8 cellular contexts compared by ENCODE assay signal in genomic region chr18:11955299-11956029, GRCh38. TPM values are rescaled to one million over a fixed set of nuclear protein-coding genes. Genes with fewer than 3 reads are reported as not detected.
DNase-seq lines count a peak whose midpoint lies in the region; ATAC-seq and TF ChIP-seq lines count a peak whose summit lies in the region.

No MANE protein-coding gene starts in this region.

- peak; percentile 47 for ATAC-seq in WTC11

- H3K9me3 Mint-ChIP-seq in WTC11 = peaks cover 15% of the 10 kb centered on the region
- peaks cover 14% of the 10 kb centered on the region for H3K9me3 Mint-ChIP-seq in activated T-cell treated with anti-CD3 and anti-CD28 coated beads, Interleukin-2, amount 50 U/mL, for 24 hours

- H3K36me3 ChIP-seq in hepatocyte (replicated peaks; ENCODE audit: insufficient read depth, low read depth) = no peaks in the 10 kb centered on the region
- H3K36me3 ChIP-seq in thyroid gland = no peaks in the 10 kb centered on the region

- intact Hi-C loops in thyroid gland (cut with DNase I) = no loop called here

- H3K4me2 ChIP-seq in hepatocyte = peak overlapping the region; percentile 14

- CTCF ChIA-PET in WTC11 (lab: Charles Lee) = interaction anchor here (1.2 to 1.3 kb wide), 2 partner anchors 17 to 40 kb away, joined by 3 to 5 read pairs; no protein-coding TSS in a partner anchor

- no peak for TF ChIP-seq CTCF in WTC11 (IDR thresholded peaks at IDR 0.05)
- no peak for TF ChIP-seq CTCF in hepatocyte (IDR thresholded peaks at IDR 0.05; ENCODE audit: poor library complexity)
- no peak for TF ChIP-seq CTCF in thyroid gland (IDR thresholded peaks at IDR 0.05)

- H3K9me3 ChIP-seq in hepatocyte (ENCODE audit: low read depth) = no peaks in the 10 kb centered on the region
- no peaks in the 10 kb centered on the region for H3K9me3 ChIP-seq in thyroid gland

- no peaks in the 10 kb centered on the region; the same call in 1 of the 2 replicates for H3K27me3 Mint-ChIP-seq in WTC11 (ENCODE audit: low read depth)
- H3K27me3 Mint-ChIP-seq in activated T-cell treated with anti-CD3 and anti-CD28 coated beads, Interleukin-2, amount 50 U/mL, for 24 hours = no peaks in the 10 kb centered on the region

- H2AFZ ChIP-seq in hepatocyte = peak overlapping the region; percentile 18

- TF ChIP-seq POLR2A in thyroid gland (IDR thresholded peaks at IDR 0.05) = no peak

- H3K4me3 Mint-ChIP-seq in WTC11 = no peak overlapping the region
- no peak overlapping the region for H3K4me3 Mint-ChIP-seq in activated T-cell treated with anti-CD3 and anti-CD28 coated beads, Interleukin-2, amount 50 U/mL, for 24 hours

- 28% methylated on average over 8 of the region's 8 CpGs for WGBS in hepatocyte (ENCODE audit: low lambda C conversion rate, missing lambda C conversion rate)
- 44 to 52% methylated on average over 8 of the region's 8 CpGs for WGBS in thyroid gland, 2 donors

- H3K79me2 ChIP-seq in hepatocyte = no peaks in the 10 kb centered on the region

- peaks cover 28% of the 10 kb centered on the region for H3K4me1 Mint-ChIP-seq in WTC11
- H3K4me1 Mint-ChIP-seq in activated T-cell treated with anti-CD3 and anti-CD28 coated beads, Interleukin-2, amount 50 U/mL, for 24 hours (ENCODE audit: low read depth) = peaks cover 5% of the 10 kb centered on the region

- no peaks in the 10 kb centered on the region for H3K9me2 ChIP-seq in hepatocyte (replicated peaks; ENCODE audit: insufficient read depth)

- peak; percentile 58 for DNase-seq in NCI-H2029 (lab: John Stamatoyannopoulos, UW)
- no peak for DNase-seq in NCI-H2029 treated with DMSO at 0.1 percent for 48 hours (lab: John Stamatoyannopoulos, UW)
- no peak for DNase-seq in WTC11 (ENCODE audit: low spot score)
- peak; percentile 88 for DNase-seq in hepatocyte (ENCODE audit: low spot score)
- peak; percentile 60 to 74 for DNase-seq in thyroid gland
- DNase-seq in OCI-M2 (lab: John Stamatoyannopoulos, UW; ENCODE audit: unreplicated experiment) = no peak
- no peak for DNase-seq in activated T-cell treated with anti-CD3 and anti-CD28 coated beads, Interleukin-2, amount 50 U/mL, for 24 hours
- no peak for DNase-seq in NCI-H2081 treated with DMSO at 0.1 percent for 48 hours (lab: John Stamatoyannopoulos, UW)

- no peaks in the 10 kb centered on the region for H3K27me3 ChIP-seq in hepatocyte
- no peaks in the 10 kb centered on the region for H3K27me3 ChIP-seq in thyroid gland

- H4K20me1 ChIP-seq in hepatocyte (ENCODE audit: insufficient read depth, poor library complexity, severe bottlenecking) = no peaks in the 10 kb centered on the region

- H3K4me3 ChIP-seq in hepatocyte (no peak overlapping the region), thyroid gland (replicated peaks in 1 of 3) (no peak overlapping the region)

- peaks cover 15% of the 10 kb centered on the region for H3K36me3 Mint-ChIP-seq in WTC11
- no peaks in the 10 kb centered on the region for H3K36me3 Mint-ChIP-seq in activated T-cell treated with anti-CD3 and anti-CD28 coated beads, Interleukin-2, amount 50 U/mL, for 24 hours (ENCODE audit: low read depth)

- peaks cover 46% of the 10 kb centered on the region for H3K4me1 ChIP-seq in hepatocyte (ENCODE audit: insufficient read depth)
- H3K4me1 ChIP-seq in thyroid gland = peaks cover 7 to 12% of the 10 kb centered on the region in 2 donors

- POLR2A ChIA-PET in WTC11 (lab: Charles Lee) = no interaction called here

- peak overlapping the region; percentile 98 for H3K27ac ChIP-seq in hepatocyte
- H3K27ac ChIP-seq in thyroid gland = peak overlapping the region in 2 of 3 donors; percentile 64 to 71

- H3K27ac Mint-ChIP-seq in WTC11 = peak overlapping the region; percentile 52
- H3K27ac Mint-ChIP-seq in activated T-cell treated with anti-CD3 and anti-CD28 coated beads, Interleukin-2, amount 50 U/mL, for 24 hours = no peak overlapping the region

TF ChIP-seq in WTC11, 78 proteins besides CTCF, POLR2A, EP300 and RAD21:
- TF ChIP-seq USF1 (CRISPR knock-in tag; IDR thresholded peaks at IDR 0.05) = no peak
- TF ChIP-seq GABPB1 (CRISPR knock-in tag; IDR thresholded peaks at IDR 0.05) = 0 out of 2 replicates have a peak, but pooled peaks have one; percentile 56
TF ChIP-seq in WTC11: peak in this region for 1.

RNA-seq across cellular contexts. Expression of gene IMPA2, which starts 25.8 kb away (rescaled TPM):
- total RNA-seq in WTC11 (2021) (98.8 to 113 TPM (median 108 TPM) in 3 replicates), hepatocyte (72.4 and 75.6 TPM in 2 replicates), thyroid gland (10 to 100 TPM; 42.5 to 75.8 (median 54.3) TPM)
- polyA plus RNA-seq in hepatocyte = 116 and 130 TPM in 2 replicates

RNA-seq across cellular contexts. Expression of gene MPPE1, which starts 47.3 kb away (rescaled TPM):
- total RNA-seq in WTC11 (2021) (26.4 to 30.6 TPM (median 29.1 TPM) in 3 replicates), hepatocyte (28.5 and 59.3 TPM in 2 replicates), thyroid gland (100 to 1,000 TPM in 1 of 4 donors, 10 to 100 TPM in 3; 50.0 to 111 (median 76.7) TPM)
- 45.5 and 52.7 TPM in 2 replicates for polyA plus RNA-seq in hepatocyte

Comparison
In these comparisons a context has a peak if more than half of its experiments do, and no peak if none do; other contexts are left out.
1. DNase-seq: peak in NCI-H2029 (single experiment), hepatocyte (single experiment) and thyroid gland (2 of 2); none in NCI-H2029 treated with DMSO at 0.1 percent for 48 hours (single experiment), WTC11 (single experiment), OCI-M2 (single experiment), activated T-cell treated with anti-CD3 and anti-CD28 coated beads, Interleukin-2, amount 50 U/mL, for 24 hours (single experiment) and NCI-H2081 treated with DMSO at 0.1 percent for 48 hours (single experiment).